ENCODE assay signal across 2 cellular contexts in the genomic region with DNA sequence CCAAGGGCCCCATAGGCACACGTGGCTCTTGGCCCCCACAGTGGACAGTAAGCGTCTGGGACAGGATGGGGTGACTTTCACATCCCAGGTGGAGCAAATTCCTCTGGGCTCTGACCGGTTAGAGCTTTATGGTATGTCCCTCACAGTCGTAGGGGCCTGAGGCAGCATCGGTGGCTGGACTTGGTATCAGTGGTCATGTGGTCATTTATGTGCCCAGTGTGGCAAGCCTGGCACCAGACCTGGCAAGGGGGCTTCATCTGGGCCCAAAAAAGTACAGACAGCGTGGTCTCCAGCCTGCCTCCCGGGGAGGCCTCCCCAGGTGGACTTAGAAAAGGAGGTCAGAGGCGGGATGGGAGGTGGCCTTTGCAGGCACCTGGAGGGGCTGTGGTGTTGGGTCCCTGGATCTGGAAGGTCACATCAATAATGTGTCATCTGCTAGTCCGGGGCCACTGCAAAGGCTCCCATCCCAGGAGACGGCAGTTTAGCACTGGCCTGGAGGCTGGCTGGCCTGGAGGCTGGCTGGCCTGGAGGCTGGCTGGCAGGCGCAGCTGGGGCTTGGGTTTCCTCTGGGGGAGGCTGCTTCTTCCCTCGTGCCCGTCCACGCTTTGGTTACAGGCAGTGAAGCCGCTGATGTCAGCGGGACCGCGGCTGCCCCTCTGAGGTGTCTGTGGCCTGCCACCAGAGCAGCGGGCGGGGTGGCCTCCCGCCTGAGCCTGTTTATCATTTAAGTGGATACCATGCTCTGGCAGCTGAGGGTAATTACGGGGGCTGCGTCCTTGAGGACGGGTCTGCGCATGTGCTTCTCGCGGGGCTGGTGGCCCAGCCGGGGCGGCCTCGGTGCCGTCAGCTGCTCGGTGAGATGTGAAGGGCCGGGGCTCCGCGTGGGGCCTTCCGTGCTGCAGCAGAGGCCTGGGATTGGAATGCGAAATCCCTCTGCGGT.
TF ChIP-seq lines count a peak whose summit lies in the region.

No MANE protein-coding gene starts in this region.

TF ChIP-seq in GM23338, 12 proteins besides CTCF, POLR2A, EP300 and RAD21 (continues in another document):
- TF ChIP-seq, protein P1, sequence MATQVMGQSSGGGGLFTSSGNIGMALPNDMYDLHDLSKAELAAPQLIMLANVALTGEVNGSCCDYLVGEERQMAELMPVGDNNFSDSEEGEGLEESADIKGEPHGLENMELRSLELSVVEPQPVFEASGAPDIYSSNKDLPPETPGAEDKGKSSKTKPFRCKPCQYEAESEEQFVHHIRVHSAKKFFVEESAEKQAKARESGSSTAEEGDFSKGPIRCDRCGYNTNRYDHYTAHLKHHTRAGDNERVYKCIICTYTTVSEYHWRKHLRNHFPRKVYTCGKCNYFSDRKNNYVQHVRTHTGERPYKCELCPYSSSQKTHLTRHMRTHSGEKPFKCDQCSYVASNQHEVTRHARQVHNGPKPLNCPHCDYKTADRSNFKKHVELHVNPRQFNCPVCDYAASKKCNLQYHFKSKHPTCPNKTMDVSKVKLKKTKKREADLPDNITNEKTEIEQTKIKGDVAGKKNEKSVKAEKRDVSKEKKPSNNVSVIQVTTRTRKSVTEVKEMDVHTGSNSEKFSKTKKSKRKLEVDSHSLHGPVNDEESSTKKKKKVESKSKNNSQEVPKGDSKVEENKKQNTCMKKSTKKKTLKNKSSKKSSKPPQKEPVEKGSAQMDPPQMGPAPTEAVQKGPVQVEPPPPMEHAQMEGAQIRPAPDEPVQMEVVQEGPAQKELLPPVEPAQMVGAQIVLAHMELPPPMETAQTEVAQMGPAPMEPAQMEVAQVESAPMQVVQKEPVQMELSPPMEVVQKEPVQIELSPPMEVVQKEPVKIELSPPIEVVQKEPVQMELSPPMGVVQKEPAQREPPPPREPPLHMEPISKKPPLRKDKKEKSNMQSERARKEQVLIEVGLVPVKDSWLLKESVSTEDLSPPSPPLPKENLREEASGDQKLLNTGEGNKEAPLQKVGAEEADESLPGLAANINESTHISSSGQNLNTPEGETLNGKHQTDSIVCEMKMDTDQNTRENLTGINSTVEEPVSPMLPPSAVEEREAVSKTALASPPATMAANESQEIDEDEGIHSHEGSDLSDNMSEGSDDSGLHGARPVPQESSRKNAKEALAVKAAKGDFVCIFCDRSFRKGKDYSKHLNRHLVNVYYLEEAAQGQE (IDR thresholded peaks at IDR 0.05; ENCODE audit: unreplicated experiment) = no peak
- TF ChIP-seq, protein P2, sequence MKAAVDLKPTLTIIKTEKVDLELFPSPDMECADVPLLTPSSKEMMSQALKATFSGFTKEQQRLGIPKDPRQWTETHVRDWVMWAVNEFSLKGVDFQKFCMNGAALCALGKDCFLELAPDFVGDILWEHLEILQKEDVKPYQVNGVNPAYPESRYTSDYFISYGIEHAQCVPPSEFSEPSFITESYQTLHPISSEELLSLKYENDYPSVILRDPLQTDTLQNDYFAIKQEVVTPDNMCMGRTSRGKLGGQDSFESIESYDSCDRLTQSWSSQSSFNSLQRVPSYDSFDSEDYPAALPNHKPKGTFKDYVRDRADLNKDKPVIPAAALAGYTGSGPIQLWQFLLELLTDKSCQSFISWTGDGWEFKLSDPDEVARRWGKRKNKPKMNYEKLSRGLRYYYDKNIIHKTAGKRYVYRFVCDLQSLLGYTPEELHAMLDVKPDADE (IDR thresholded peaks at IDR 0.05) = no peak
- no peak for TF ChIP-seq ZNF331 (CRISPR knock-in tag; IDR thresholded peaks at IDR 0.05; ENCODE audit: low read depth)
- no peak for TF ChIP-seq EZH2 (IDR thresholded peaks at IDR 0.05; ENCODE audit: low read depth, unreplicated experiment)
- no peak for TF ChIP-seq POLR2AphosphoS5 (IDR thresholded peaks at IDR 0.05; ENCODE audit: low read depth)
- TF ChIP-seq STAT1 (IDR thresholded peaks at IDR 0.05; ENCODE audit: unreplicated experiment) = no peak
- TF ChIP-seq JUNB (IDR thresholded peaks at IDR 0.05; ENCODE audit: unreplicated experiment) = no peak
- no peak for TF ChIP-seq NANOG (IDR thresholded peaks at IDR 0.05; ENCODE audit: borderline replicate concordance)
- no peak for TF ChIP-seq ZNF114 (CRISPR knock-in tag; IDR thresholded peaks at IDR 0.05)
- no peak for TF ChIP-seq CREB1 (CRISPR knock-in tag; IDR thresholded peaks at IDR 0.05; ENCODE audit: low read depth)

TF ChIP-seq in WTC11, 78 proteins besides CTCF, POLR2A, EP300 and RAD21 (continued from another document):
- TF ChIP-seq, protein P3, sequence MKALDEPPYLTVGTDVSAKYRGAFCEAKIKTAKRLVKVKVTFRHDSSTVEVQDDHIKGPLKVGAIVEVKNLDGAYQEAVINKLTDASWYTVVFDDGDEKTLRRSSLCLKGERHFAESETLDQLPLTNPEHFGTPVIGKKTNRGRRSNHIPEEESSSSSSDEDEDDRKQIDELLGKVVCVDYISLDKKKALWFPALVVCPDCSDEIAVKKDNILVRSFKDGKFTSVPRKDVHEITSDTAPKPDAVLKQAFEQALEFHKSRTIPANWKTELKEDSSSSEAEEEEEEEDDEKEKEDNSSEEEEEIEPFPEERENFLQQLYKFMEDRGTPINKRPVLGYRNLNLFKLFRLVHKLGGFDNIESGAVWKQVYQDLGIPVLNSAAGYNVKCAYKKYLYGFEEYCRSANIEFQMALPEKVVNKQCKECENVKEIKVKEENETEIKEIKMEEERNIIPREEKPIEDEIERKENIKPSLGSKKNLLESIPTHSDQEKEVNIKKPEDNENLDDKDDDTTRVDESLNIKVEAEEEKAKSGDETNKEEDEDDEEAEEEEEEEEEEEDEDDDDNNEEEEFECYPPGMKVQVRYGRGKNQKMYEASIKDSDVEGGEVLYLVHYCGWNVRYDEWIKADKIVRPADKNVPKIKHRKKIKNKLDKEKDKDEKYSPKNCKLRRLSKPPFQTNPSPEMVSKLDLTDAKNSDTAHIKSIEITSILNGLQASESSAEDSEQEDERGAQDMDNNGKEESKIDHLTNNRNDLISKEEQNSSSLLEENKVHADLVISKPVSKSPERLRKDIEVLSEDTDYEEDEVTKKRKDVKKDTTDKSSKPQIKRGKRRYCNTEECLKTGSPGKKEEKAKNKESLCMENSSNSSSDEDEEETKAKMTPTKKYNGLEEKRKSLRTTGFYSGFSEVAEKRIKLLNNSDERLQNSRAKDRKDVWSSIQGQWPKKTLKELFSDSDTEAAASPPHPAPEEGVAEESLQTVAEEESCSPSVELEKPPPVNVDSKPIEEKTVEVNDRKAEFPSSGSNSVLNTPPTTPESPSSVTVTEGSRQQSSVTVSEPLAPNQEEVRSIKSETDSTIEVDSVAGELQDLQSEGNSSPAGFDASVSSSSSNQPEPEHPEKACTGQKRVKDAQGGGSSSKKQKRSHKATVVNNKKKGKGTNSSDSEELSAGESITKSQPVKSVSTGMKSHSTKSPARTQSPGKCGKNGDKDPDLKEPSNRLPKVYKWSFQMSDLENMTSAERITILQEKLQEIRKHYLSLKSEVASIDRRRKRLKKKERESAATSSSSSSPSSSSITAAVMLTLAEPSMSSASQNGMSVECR (CRISPR knock-in tag; IDR thresholded peaks at IDR 0.05; ENCODE audit: borderline replicate concordance) = no peak
- TF ChIP-seq, protein P4, sequence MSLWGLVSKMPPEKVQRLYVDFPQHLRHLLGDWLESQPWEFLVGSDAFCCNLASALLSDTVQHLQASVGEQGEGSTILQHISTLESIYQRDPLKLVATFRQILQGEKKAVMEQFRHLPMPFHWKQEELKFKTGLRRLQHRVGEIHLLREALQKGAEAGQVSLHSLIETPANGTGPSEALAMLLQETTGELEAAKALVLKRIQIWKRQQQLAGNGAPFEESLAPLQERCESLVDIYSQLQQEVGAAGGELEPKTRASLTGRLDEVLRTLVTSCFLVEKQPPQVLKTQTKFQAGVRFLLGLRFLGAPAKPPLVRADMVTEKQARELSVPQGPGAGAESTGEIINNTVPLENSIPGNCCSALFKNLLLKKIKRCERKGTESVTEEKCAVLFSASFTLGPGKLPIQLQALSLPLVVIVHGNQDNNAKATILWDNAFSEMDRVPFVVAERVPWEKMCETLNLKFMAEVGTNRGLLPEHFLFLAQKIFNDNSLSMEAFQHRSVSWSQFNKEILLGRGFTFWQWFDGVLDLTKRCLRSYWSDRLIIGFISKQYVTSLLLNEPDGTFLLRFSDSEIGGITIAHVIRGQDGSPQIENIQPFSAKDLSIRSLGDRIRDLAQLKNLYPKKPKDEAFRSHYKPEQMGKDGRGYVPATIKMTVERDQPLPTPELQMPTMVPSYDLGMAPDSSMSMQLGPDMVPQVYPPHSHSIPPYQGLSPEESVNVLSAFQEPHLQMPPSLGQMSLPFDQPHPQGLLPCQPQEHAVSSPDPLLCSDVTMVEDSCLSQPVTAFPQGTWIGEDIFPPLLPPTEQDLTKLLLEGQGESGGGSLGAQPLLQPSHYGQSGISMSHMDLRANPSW (CRISPR knock-in tag; conservative IDR thresholded peaks at IDR 0.05; ENCODE audit: low read depth) = no peak
- TF ChIP-seq CREM (CRISPR knock-in tag; IDR thresholded peaks at IDR 0.05) = no peak
- TF ChIP-seq PRRX2 (CRISPR knock-in tag; IDR thresholded peaks at IDR 0.05) = no peak
- no peak for TF ChIP-seq OVOL2 (CRISPR knock-in tag; IDR thresholded peaks at IDR 0.05; ENCODE audit: borderline replicate concordance)
- no peak for TF ChIP-seq ZNF671 (CRISPR knock-in tag; IDR thresholded peaks at IDR 0.05)
- TF ChIP-seq, protein P5, sequence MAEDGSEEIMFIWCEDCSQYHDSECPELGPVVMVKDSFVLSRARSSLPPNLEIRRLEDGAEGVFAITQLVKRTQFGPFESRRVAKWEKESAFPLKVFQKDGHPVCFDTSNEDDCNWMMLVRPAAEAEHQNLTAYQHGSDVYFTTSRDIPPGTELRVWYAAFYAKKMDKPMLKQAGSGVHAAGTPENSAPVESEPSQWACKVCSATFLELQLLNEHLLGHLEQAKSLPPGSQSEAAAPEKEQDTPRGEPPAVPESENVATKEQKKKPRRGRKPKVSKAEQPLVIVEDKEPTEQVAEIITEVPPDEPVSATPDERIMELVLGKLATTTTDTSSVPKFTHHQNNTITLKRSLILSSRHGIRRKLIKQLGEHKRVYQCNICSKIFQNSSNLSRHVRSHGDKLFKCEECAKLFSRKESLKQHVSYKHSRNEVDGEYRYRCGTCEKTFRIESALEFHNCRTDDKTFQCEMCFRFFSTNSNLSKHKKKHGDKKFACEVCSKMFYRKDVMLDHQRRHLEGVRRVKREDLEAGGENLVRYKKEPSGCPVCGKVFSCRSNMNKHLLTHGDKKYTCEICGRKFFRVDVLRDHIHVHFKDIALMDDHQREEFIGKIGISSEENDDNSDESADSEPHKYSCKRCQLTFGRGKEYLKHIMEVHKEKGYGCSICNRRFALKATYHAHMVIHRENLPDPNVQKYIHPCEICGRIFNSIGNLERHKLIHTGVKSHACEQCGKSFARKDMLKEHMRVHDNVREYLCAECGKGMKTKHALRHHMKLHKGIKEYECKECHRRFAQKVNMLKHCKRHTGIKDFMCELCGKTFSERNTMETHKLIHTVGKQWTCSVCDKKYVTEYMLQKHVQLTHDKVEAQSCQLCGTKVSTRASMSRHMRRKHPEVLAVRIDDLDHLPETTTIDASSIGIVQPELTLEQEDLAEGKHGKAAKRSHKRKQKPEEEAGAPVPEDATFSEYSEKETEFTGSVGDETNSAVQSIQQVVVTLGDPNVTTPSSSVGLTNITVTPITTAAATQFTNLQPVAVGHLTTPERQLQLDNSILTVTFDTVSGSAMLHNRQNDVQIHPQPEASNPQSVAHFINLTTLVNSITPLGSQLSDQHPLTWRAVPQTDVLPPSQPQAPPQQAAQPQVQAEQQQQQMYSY (CRISPR knock-in tag; IDR thresholded peaks at IDR 0.05) = no peak
- TF ChIP-seq, protein P6, sequence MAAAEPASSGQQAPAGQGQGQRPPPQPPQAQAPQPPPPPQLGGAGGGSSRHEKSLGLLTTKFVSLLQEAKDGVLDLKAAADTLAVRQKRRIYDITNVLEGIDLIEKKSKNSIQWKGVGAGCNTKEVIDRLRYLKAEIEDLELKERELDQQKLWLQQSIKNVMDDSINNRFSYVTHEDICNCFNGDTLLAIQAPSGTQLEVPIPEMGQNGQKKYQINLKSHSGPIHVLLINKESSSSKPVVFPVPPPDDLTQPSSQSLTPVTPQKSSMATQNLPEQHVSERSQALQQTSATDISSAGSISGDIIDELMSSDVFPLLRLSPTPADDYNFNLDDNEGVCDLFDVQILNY (CRISPR knock-in tag; IDR thresholded peaks at IDR 0.05) = no peak
- TF ChIP-seq TEAD1 (CRISPR knock-in tag; IDR thresholded peaks at IDR 0.05) = no peak
- TF ChIP-seq, protein P7, sequence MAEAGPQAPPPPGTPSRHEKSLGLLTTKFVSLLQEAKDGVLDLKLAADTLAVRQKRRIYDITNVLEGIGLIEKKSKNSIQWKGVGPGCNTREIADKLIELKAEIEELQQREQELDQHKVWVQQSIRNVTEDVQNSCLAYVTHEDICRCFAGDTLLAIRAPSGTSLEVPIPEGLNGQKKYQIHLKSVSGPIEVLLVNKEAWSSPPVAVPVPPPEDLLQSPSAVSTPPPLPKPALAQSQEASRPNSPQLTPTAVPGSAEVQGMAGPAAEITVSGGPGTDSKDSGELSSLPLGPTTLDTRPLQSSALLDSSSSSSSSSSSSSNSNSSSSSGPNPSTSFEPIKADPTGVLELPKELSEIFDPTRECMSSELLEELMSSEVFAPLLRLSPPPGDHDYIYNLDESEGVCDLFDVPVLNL (CRISPR knock-in tag; IDR thresholded peaks at IDR 0.05; ENCODE audit: borderline replicate concordance, low read depth) = no peak
- TF ChIP-seq, protein P8, sequence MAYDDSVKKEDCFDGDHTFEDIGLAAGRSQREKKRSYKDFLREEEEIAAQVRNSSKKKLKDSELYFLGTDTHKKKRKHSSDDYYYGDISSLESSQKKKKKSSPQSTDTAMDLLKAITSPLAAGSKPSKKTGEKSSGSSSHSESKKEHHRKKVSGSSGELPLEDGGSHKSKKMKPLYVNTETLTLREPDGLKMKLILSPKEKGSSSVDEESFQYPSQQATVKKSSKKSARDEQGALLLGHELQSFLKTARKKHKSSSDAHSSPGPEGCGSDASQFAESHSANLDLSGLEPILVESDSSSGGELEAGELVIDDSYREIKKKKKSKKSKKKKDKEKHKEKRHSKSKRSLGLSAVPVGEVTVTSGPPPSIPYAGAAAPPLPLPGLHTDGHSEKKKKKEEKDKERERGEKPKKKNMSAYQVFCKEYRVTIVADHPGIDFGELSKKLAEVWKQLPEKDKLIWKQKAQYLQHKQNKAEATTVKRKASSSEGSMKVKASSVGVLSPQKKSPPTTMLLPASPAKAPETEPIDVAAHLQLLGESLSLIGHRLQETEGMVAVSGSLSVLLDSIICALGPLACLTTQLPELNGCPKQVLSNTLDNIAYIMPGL (CRISPR knock-in tag; IDR thresholded peaks at IDR 0.05) = no peak
- TF ChIP-seq ZNF138 (CRISPR knock-in tag; conservative IDR thresholded peaks at IDR 0.05) = no peak
- TF ChIP-seq, protein P9, sequence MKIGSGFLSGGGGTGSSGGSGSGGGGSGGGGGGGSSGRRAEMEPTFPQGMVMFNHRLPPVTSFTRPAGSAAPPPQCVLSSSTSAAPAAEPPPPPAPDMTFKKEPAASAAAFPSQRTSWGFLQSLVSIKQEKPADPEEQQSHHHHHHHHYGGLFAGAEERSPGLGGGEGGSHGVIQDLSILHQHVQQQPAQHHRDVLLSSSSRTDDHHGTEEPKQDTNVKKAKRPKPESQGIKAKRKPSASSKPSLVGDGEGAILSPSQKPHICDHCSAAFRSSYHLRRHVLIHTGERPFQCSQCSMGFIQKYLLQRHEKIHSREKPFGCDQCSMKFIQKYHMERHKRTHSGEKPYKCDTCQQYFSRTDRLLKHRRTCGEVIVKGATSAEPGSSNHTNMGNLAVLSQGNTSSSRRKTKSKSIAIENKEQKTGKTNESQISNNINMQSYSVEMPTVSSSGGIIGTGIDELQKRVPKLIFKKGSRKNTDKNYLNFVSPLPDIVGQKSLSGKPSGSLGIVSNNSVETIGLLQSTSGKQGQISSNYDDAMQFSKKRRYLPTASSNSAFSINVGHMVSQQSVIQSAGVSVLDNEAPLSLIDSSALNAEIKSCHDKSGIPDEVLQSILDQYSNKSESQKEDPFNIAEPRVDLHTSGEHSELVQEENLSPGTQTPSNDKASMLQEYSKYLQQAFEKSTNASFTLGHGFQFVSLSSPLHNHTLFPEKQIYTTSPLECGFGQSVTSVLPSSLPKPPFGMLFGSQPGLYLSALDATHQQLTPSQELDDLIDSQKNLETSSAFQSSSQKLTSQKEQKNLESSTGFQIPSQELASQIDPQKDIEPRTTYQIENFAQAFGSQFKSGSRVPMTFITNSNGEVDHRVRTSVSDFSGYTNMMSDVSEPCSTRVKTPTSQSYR (CRISPR knock-in tag; IDR thresholded peaks at IDR 0.05) = no peak
